8 cellular contexts compared by ENCODE assay signal in the genomic region with DNA sequence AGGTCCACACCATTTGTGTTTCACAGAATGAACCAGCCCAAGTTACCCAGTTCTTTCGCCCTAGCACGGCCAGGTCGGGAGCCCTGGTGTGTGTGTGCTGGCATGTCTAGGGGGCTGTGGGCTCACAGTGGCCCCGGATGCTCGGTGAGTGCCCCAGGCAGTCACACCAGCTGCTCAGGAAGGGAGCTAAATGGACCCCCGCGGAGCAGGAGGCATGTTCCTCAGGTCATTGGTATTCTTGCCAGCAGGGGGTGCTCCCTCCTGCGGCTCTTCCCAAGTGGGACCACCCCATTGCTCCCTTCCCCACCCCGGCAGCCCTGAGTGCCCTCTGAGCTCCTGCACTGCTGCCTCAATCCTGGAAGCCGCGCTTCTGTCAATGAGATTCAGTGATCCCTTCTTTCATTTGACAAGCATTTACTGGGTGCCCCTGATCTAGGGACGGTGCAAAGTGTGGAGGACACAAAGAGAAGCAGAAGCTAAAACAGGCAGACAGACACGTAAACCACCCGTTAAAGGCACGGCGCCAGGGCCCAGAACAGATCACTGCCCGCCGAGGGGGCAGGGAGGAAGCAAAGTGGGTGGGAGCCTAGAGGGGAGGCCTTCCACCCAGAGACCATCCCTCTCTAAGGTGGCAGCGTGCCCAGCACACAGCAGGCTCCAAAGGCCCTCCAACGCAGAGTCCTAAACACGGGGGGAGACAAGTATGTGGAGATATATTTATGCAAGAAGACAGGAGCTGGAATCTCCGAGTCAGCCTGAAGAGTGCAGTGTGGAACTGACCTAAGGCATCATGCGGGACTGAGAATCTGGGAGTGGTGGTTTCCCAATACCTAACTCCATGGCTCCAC. TPM values are rescaled to one million over a fixed set of nuclear protein-coding genes. Genes with fewer than 3 reads are reported as not detected.
DNase-seq lines count a peak whose midpoint lies in the region; ATAC-seq and TF ChIP-seq lines count a peak whose summit lies in the region.

No MANE protein-coding gene starts in this region.

- no peaks in the 10 kb centered on the region for H3K27me3 ChIP-seq in endodermal cell (ENCODE audit: control insufficient read depth, insufficient read depth, low read length, poor library complexity, severe bottlenecking)

- peaks cover 81% of the 10 kb centered on the region for H3K36me3 Mint-ChIP-seq in endodermal cell (ENCODE audit: low read depth)
- peaks cover 2% of the 10 kb centered on the region for H3K36me3 Mint-ChIP-seq in neural crest cell (ENCODE audit: low read depth)
- H3K36me3 Mint-ChIP-seq in immature natural killer cell = peaks cover 20 to 38% (median 21%) of the 10 kb centered on the region in 3 donors

- H3K4me1 ChIP-seq in endodermal cell (ENCODE audit: control insufficient read depth, insufficient read depth, low read length) = no peaks in the 10 kb centered on the region

- H3K27me3 Mint-ChIP-seq in endodermal cell (ENCODE audit: insufficient read depth) (no peaks in the 10 kb centered on the region), neural crest cell (ENCODE audit: low read depth) (no peaks in the 10 kb centered on the region), immature natural killer cell (ENCODE audit: low read depth in 3 of 3) (no peaks in the 10 kb centered on the region)

- H3K36me3 ChIP-seq in endodermal cell (ENCODE audit: control insufficient read depth, insufficient read depth, low read length) = peaks cover 74% of the 10 kb centered on the region

- peak overlapping the region; percentile 64 for H3K27ac Mint-ChIP-seq in endodermal cell
- peak overlapping the region; percentile 75 for H3K27ac Mint-ChIP-seq in neural crest cell (ENCODE audit: unreplicated experiment)
- no peak overlapping the region for H3K27ac Mint-ChIP-seq in immature natural killer cell

- DNase-seq in EL = peak; percentile 13
- DNase-seq in NAMALWA (ENCODE audit: low spot score) = peak; percentile 26
- peak; percentile 74 for DNase-seq in endodermal cell
- DNase-seq in neural crest cell (ENCODE audit: low read depth, low spot score) = no peak
- no peak for DNase-seq in GOT3 (lab: John Stamatoyannopoulos, UW)
- DNase-seq in immature natural killer cell = no peak
- no peak for DNase-seq in hippocampal formation (lab: John Stamatoyannopoulos, UW)

- H3K27ac ChIP-seq in endodermal cell (ENCODE audit: low read depth, low read length) = no peak overlapping the region

- H3K9ac ChIP-seq in endodermal cell (ENCODE audit: extremely low read depth, low read length, poor library complexity, severe bottlenecking) = no peak overlapping the region

- H3K9me3 ChIP-seq in endodermal cell (ENCODE audit: control insufficient read depth, low read length) = no peaks in the 10 kb centered on the region

- ATAC-seq in GM21515 (IDR thresholded peaks at IDR 0.05; ENCODE audit: unreplicated experiment) = no peak

- H3K4me3 ChIP-seq in endodermal cell (ENCODE audit: low read length) = no peak overlapping the region

- WGBS in endodermal cell (ENCODE audit: insufficient coverage in 1 of 2, insufficient read length in 1 of 2), 2 experiments = 91% methylated on average over 16 to 23 of the region's 23 CpGs

- TF ChIP-seq CTCF in endodermal cell (conservative IDR thresholded peaks at IDR 0.05) (peak; percentile 57), neural crest cell (conservative IDR thresholded peaks at IDR 0.05) (peak; percentile 51)

- H3K9me3 Mint-ChIP-seq in endodermal cell = no peaks in the 10 kb centered on the region
- H3K9me3 Mint-ChIP-seq in neural crest cell = no peaks in the 10 kb centered on the region
- H3K9me3 Mint-ChIP-seq in immature natural killer cell = no peaks in the 10 kb centered on the region

- H3K4me1 Mint-ChIP-seq in endodermal cell = peaks cover 4% of the 10 kb centered on the region
- H3K4me1 Mint-ChIP-seq in neural crest cell = peaks cover 7% of the 10 kb centered on the region
- no peaks in the 10 kb centered on the region for H3K4me1 Mint-ChIP-seq in immature natural killer cell

- no peak overlapping the region for H3K4me3 Mint-ChIP-seq in endodermal cell
- no peak overlapping the region for H3K4me3 Mint-ChIP-seq in neural crest cell
- no peak overlapping the region for H3K4me3 Mint-ChIP-seq in immature natural killer cell

RNA-seq across cellular contexts. Expression of a gene that starts 5.2 kb away (rescaled TPM):
- total RNA-seq in endodermal cell (1 to 10 TPM; 1.6 to 2.9 TPM), neural crest cell (2.8 TPM in 2 replicates)
- polyA plus RNA-seq in endodermal cell (2013, experiment 1 of 2) = 2.7 TPM
- 3.2 TPM for polyA plus RNA-seq in endodermal cell (2013, experiment 2 of 2)
- under 1 TPM in 2 of 3 donors, not detected in 1; 0.14 to 0.36 TPM for polyA plus RNA-seq in immature natural killer cell

RNA-seq across cellular contexts. Expression of a gene that starts 32.1 kb away (rescaled TPM):
- total RNA-seq in endodermal cell (10 to 100 TPM; 35.8 to 44.7 TPM), neural crest cell (32.1 and 33.9 TPM in 2 replicates)
- polyA plus RNA-seq in endodermal cell (2013, experiment 1 of 2) = 23.4 TPM
- 23.9 TPM for polyA plus RNA-seq in endodermal cell (2013, experiment 2 of 2)
- 10 to 100 TPM in 1 of 3 donors, 1 to 10 TPM in 2; 7.4 to 23.0 (median 7.6) TPM for polyA plus RNA-seq in immature natural killer cell

Comparison
In these comparisons a context has a peak if more than half of its experiments do, and no peak if none do; other contexts are left out.
1. DNase-seq: peak in EL (single experiment), NAMALWA (single experiment) and endodermal cell (single experiment); none in neural crest cell (single experiment), GOT3 (single experiment), immature natural killer cell (0 of 3) and hippocampal formation (0 of 2).
2. H3K27ac Mint-ChIP-seq: peak in endodermal cell (single experiment) and neural crest cell (single experiment); none in immature natural killer cell (0 of 6).